Comparison of ENCODE assay signal across 1 cellular context in genomic region chr19:56403764-56404704, GRCh38.
A peak's percentile ranks its signal among the peaks of the same experiment; 100 is the strongest.
TF ChIP-seq lines count a peak whose summit lies in the region.

ZNF583 (plus strand) TSS chr19:56404332; CDS start chr19:56407115, 2,783 bp downstream.

TF ChIP-seq in K562, 482 proteins besides CTCF, POLR2A, EP300 and RAD21 (continued from another document and continues in another):
- TF ChIP-seq ZBTB11 (CRISPR knock-in tag; IDR thresholded peaks at IDR 0.05), result 0 out of 6 replicates have a peak, but pooled peaks of 1 of the 3 experiments have one; percentile 14
- TF ChIP-seq COPS2 (conservative IDR thresholded peaks at IDR 0.05), result no peak
- no peak for TF ChIP-seq STAT5B (CRISPR knock-in tag; IDR thresholded peaks at IDR 0.05)
- peak; percentile 90 for TF ChIP-seq MGA (IDR thresholded peaks at IDR 0.05)
- 0 out of 2 replicates have a peak, but pooled peaks have one; percentile 37 for TF ChIP-seq HDAC2 (IDR thresholded peaks at IDR 0.05)
- no peak for TF ChIP-seq SP2 (IDR thresholded peaks at IDR 0.05; ENCODE audit: extremely low read depth, low read depth, low read length, poor library complexity, severe bottlenecking)
- TF ChIP-seq USF1 (CRISPR knock-in tag; IDR thresholded peaks at IDR 0.05), result no peak
- TF ChIP-seq NONO (IDR thresholded peaks at IDR 0.05; ENCODE audit: low read depth in 2 of 2, low read length in 1 of 2), result 0 out of 4 replicates have a peak, but pooled peaks of 1 of the 2 experiments have one; percentile 17
- TF ChIP-seq ZBTB26 (CRISPR knock-in tag; IDR thresholded peaks at IDR 0.05), result peak; percentile 38; the same call in 1 of the 2 replicates
- TF ChIP-seq HDAC1 (IDR thresholded peaks at IDR 0.05), result peak in 1 of 2 experiments; percentile 95; a peak in 2 of 4 replicates
- peak in 1 of 2 experiments; percentile 78; a peak in 1 of 4 replicates for TF ChIP-seq TBL1XR1 (IDR thresholded peaks at IDR 0.05; ENCODE audit: low read length in 2 of 2)
- no peak for TF ChIP-seq TFE3 (CRISPR knock-in tag; IDR thresholded peaks at IDR 0.05)
- TF ChIP-seq CSDE1 (IDR thresholded peaks at IDR 0.05), result no peak
- peak; percentile 86 for TF ChIP-seq PHF20 (IDR thresholded peaks at IDR 0.05; ENCODE audit: partially characterized antibody)
- TF ChIP-seq MAZ (CRISPR knock-in tag; conservative IDR thresholded peaks at IDR 0.05 in 1 of 2, IDR thresholded peaks at IDR 0.05 in 1 of 2), result peak in 1 of 2 experiments; percentile 67; a peak in 3 of 4 replicates
- peak in 1 of 2 experiments; percentile 49; a peak in 1 of 4 replicates for TF ChIP-seq ZMIZ1 (IDR thresholded peaks at IDR 0.05; ENCODE audit: low read depth in 2 of 2, low read length in 2 of 2)
- peak; percentile 38; the same call in 1 of the 2 replicates for TF ChIP-seq GMEB1 (CRISPR knock-in tag; IDR thresholded peaks at IDR 0.05)
- 0 out of 2 replicates have a peak, but pooled peaks have one; percentile 12 for TF ChIP-seq NCOA1 (IDR thresholded peaks at IDR 0.05; ENCODE audit: low read depth)
- TF ChIP-seq SUPT5H (IDR thresholded peaks at IDR 0.05), result 0 out of 2 replicates have a peak, but pooled peaks have one; percentile 59
- peak; percentile 92 for TF ChIP-seq HCFC1 (IDR thresholded peaks at IDR 0.05; ENCODE audit: low read depth, low read length)
- TF ChIP-seq POLR2B (IDR thresholded peaks at IDR 0.05; ENCODE audit: low read depth, partially characterized antibody), result peak; percentile 76
- TF ChIP-seq ELF2 (CRISPR knock-in tag; IDR thresholded peaks at IDR 0.05), result no peak
- TF ChIP-seq NR2C1 (IDR thresholded peaks at IDR 0.05), result no peak
- TF ChIP-seq NR2C1 (tag; IDR thresholded peaks at IDR 0.05), result peak; percentile 35; the same call in 1 of the 2 replicates
- no peak for TF ChIP-seq CTCFL (IDR thresholded peaks at IDR 0.05; ENCODE audit: borderline replicate concordance, insufficient read depth, low read depth, low read length, poor library complexity, severe bottlenecking)
